In the genomic region with DNA sequence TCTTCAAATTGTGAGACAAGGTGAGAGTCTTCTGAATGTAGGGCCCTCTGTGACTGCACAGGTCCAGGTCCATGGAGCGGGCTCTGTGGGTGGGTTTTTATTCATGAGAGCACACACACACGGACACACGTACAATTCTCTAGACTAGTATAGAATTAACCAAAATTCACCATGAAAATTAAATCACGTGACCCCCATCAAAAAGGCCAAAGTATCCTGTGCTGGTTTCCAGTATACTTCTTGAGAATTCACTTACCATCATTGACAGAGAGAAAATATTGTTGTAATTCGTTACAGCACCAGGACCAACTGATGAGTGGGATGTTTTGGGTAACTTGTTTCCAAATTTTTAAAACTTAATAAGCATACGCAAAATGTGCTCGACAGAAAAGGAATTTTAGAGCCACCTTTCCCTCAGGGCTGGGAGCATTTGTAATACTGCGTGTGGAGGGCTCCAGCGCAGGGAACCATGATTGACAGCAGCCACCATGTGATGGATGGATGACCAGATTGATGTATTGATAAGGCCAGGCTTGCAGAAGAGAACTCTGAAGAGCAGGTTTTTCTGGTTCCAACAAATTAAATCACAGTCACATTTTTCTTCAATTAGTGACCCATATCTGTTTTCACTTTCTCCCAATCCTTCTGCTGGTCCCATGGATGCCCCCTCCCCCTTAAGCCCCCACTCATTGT, we compare ENCODE assay signal across 19 cellular contexts. TPM values are rescaled to one million over a fixed set of nuclear protein-coding genes. Genes with fewer than 3 reads are reported as not detected.
"Had no signal": no experiment of that assay in that cellular context is flagged by ENCODE, and none has a peak within 500 bp of the region (broad histone marks: within the 10 kb centered on the region; RNA-seq: fewer than 3 reads in every experiment).

No MANE protein-coding gene starts in this region.

- H3K27ac ChIP-seq: esophagus muscularis mucosa, lower lobe of right lung, suprapubic skin, upper lobe of right lung had no signal

- H3K36me3 ChIP-seq: cardiac muscle cell, esophagus muscularis mucosa, lower lobe of right lung, right lobe of liver, suprapubic skin, upper lobe of right lung had no signal

- H3K9me3 ChIP-seq: esophagus muscularis mucosa, lower lobe of right lung, right lobe of liver, suprapubic skin, upper lobe of right lung had no signal

- ATAC-seq: activated T-helper 17 cell treated with anti-CD3 and anti-CD28 coated beads, Interleukin-2, amount 50 U/mL, for 72 hours; lower lobe of right lung; naive thymus-derived CD8-positive, alpha-beta T cell; right lobe of liver; upper lobe of right lung; WTC11 had no signal

- H3K4me3 ChIP-seq: cardiac muscle cell, esophagus muscularis mucosa, lower lobe of right lung, right lobe of liver, suprapubic skin, upper lobe of right lung had no signal

- DNase-seq: activated CD4-positive, alpha-beta T cell treated with anti-CD3 and anti-CD28 coated beads, Interleukin-2, amount 10 ng/mL, durations not matched to agents 24 days and 14 days; activated CD8-positive, alpha-beta memory T cell treated with anti-CD3 and anti-CD28 coated beads for 24 hours; activated naive CD4-positive, alpha-beta T cell treated with anti-CD3 and anti-CD28 coated beads for 36 hours; immature natural killer cell; lower lobe of right lung; naive thymus-derived CD8-positive, alpha-beta T cell; nucleus accumbens; right lobe of liver; stimulated activated CD4-positive, alpha-beta T cell treated with anti-CD3 and anti-CD28 coated beads, Interleukin-1b, Interleukin-23, amount 100 ng/mL, for 48 hours; stimulated activated naive CD4-positive, alpha-beta T cell treated with Interleukin-2 at 50 U/mL for 16 hours; upper lobe of right lung had no signal

- H3K27me3 ChIP-seq: cardiac muscle cell, esophagus muscularis mucosa, right lobe of liver, suprapubic skin, upper lobe of right lung had no signal

RNA-seq across cellular contexts. Expression of gene DNTT, which starts 14.9 kb away (rescaled TPM):
- total RNA-seq: activated CD4-positive, alpha-beta T cell treated with anti-CD3 and anti-CD28 coated beads, Interleukin-2, amount 10 ng/mL, durations not matched to agents 24 days and 14 days; activated T-helper 17 cell treated with anti-CD3 and anti-CD28 coated beads, Interleukin-2, amount 50 U/mL, for 72 hours; cardiac muscle cell; esophagus muscularis mucosa; fibroblast of villous mesenchyme; lower lobe of right lung; naive thymus-derived CD8-positive, alpha-beta T cell; progenitor cell of endocrine pancreas; right lobe of liver; suprapubic skin; upper lobe of right lung; WTC11 had no signal
- polyA plus RNA-seq: adipose tissue; cardiac muscle cell; naive thymus-derived CD8-positive, alpha-beta T cell had no signal

RNA-seq across cellular contexts. Expression of gene BLNK, which starts 18.0 kb away (rescaled TPM):
- total RNA-seq: activated CD4-positive, alpha-beta T cell treated with anti-CD3 and anti-CD28 coated beads, Interleukin-2, amount 10 ng/mL, durations not matched to agents 24 days and 14 days; activated naive CD4-positive, alpha-beta T cell treated with anti-CD3 and anti-CD28 coated beads for 36 hours; activated T-helper 17 cell treated with anti-CD3 and anti-CD28 coated beads, Interleukin-2, amount 50 U/mL, for 72 hours; cardiac muscle cell; fibroblast of villous mesenchyme; WTC11 had no signal
